Comparison of ENCODE assay signal across 1 cellular context in genomic region chrX:153885208-153885787, GRCh38.
TF ChIP-seq lines count a peak whose summit lies in the region.

No MANE protein-coding gene starts in this region.

TF ChIP-seq in HepG2, 621 proteins besides CTCF, POLR2A, EP300 and RAD21:
- TF ChIP-seq NRL (CRISPR knock-in tag; IDR thresholded peaks at IDR 0.05; ENCODE audit: borderline replicate concordance) = no peak
- TF ChIP-seq ZNF691 (CRISPR knock-in tag; IDR thresholded peaks at IDR 0.05; ENCODE audit: borderline replicate concordance, low read depth) = no peak
- no peak for TF ChIP-seq GLMP (CRISPR knock-in tag; IDR thresholded peaks at IDR 0.05; ENCODE audit: borderline replicate concordance)
